17 cellular contexts compared by ENCODE assay signal in genomic region chr1:6584126-6585080, GRCh38. TPM values are rescaled to one million over a fixed set of nuclear protein-coding genes. Genes with fewer than 3 reads are reported as not detected.
DNase-seq lines count a peak whose midpoint lies in the region; ATAC-seq, FAIRE-seq and TF ChIP-seq lines count a peak whose summit lies in the region.
"Had no signal": no experiment of that assay in that cellular context is flagged by ENCODE, and none has a peak within 500 bp of the region (broad histone marks: within the 10 kb centered on the region; RNA-seq: fewer than 3 reads in every experiment).

No MANE protein-coding gene starts in this region.

- FAIRE-seq in D721Med (lab: Jason Lieb, UNC): no peak
- FAIRE-seq: endometrium had no signal

- TF ChIP-seq POLR2A in testis (IDR thresholded peaks at IDR 0.05): no peak

- peaks cover 44% of the 10 kb centered on the region for H3K4me1 Mint-ChIP-seq in activated T-cell treated with anti-CD3 and anti-CD28 coated beads, Interleukin-2, amount 50 U/mL, for 24 hours (ENCODE audit: low read depth)

- H3K27ac Mint-ChIP-seq in activated T-cell treated with anti-CD3 and anti-CD28 coated beads, Interleukin-2, amount 50 U/mL, for 24 hours: peak overlapping the region; percentile 53

- peaks cover 57% of the 10 kb centered on the region for H3K36me3 ChIP-seq in WERI-Rb-1
- H3K36me3 ChIP-seq in testis (ENCODE audit: low read depth, missing control alignments): no peaks in the 10 kb centered on the region

- H3K9me3 ChIP-seq in WERI-Rb-1 (ENCODE audit: severe bottlenecking) (no peaks in the 10 kb centered on the region), testis (no peaks in the 10 kb centered on the region)
- H3K9me3 ChIP-seq: transverse colon had no signal

- no peak overlapping the region for H3K4me3 Mint-ChIP-seq in activated T-cell treated with anti-CD3 and anti-CD28 coated beads, Interleukin-2, amount 50 U/mL, for 24 hours

- H3K27ac ChIP-seq in WERI-Rb-1 (peak overlapping the region; percentile 81), testis (no peak overlapping the region)

- TF ChIP-seq CTCF in WERI-Rb-1 (IDR thresholded peaks at IDR 0.05; ENCODE audit: low read depth, low read length) (peak; percentile 12; the same call in 1 of the 2 replicates), fibroblast of the aortic adventitia (IDR thresholded peaks at IDR 0.05; ENCODE audit: insufficient read depth, low read length) (peak; percentile 36), testis (IDR thresholded peaks at IDR 0.05) (peak; percentile 12 to 28 (median 23)), D721Med (IDR thresholded peaks at IDR 0.05; ENCODE audit: insufficient read depth, missing control alignments) (no peak)

- H3K4me1 ChIP-seq in testis: peaks cover 24% of the 10 kb centered on the region

- WGBS in testis, 2 donors: 77 to 79% methylated on average over 20 to 21 of the region's 21 CpGs

- no peaks in the 10 kb centered on the region for H3K27me3 ChIP-seq in WERI-Rb-1 (ENCODE audit: insufficient read depth, low read depth, severe bottlenecking)
- H3K27me3 ChIP-seq in testis: no peaks in the 10 kb centered on the region
- H3K27me3 ChIP-seq: transverse colon had no signal

- no peak for ATAC-seq in GM18870 (IDR thresholded peaks at IDR 0.05; ENCODE audit: unreplicated experiment)
- ATAC-seq: right cardiac atrium had no signal

- no peak overlapping the region for H3K4me3 ChIP-seq in WERI-Rb-1 (ENCODE audit: low read depth, low read length)
- H3K4me3 ChIP-seq in fibroblast of the aortic adventitia (ENCODE audit: low read depth, low read length): no peak overlapping the region
- H3K4me3 ChIP-seq in testis: no peak overlapping the region
- H3K4me3 ChIP-seq: transverse colon had no signal

- no peak for DNase-seq in activated T-cell treated with anti-CD3 and anti-CD28 coated beads, Interleukin-2, amount 50 U/mL, for 24 hours
- DNase-seq in activated T-cell treated with anti-CD3 and anti-CD28 coated beads, Interleukin-2, amount 50 U/mL, for 48 hours: no peak
- DNase-seq in WERI-Rb-1 (no peak), fibroblast of the aortic adventitia (ENCODE audit: low read depth) (no peak), testis (no peak), D721Med (ENCODE audit: insufficient read length, low spot score) (no peak), ecto neural progenitor cell (ENCODE audit: low spot score) (no peak)
- DNase-seq: KG1, midbrain, NCI-H2081, T-helper 2 cell, transverse colon had no signal

- H3K27me3 Mint-ChIP-seq in activated T-cell treated with anti-CD3 and anti-CD28 coated beads, Interleukin-2, amount 50 U/mL, for 24 hours: no peaks in the 10 kb centered on the region

- H3K36me3 Mint-ChIP-seq in activated T-cell treated with anti-CD3 and anti-CD28 coated beads, Interleukin-2, amount 50 U/mL, for 24 hours (ENCODE audit: low read depth): peaks cover 59% of the 10 kb centered on the region

- H3K9me3 Mint-ChIP-seq in activated T-cell treated with anti-CD3 and anti-CD28 coated beads, Interleukin-2, amount 50 U/mL, for 24 hours: no peaks in the 10 kb centered on the region

- intact Hi-C loops in testis (cut with DNase I; ENCODE audit: low total_unique reads): loop anchor here (5.0 kb wide), 1 partner anchor 48 kb away; no protein-coding TSS in a partner anchor

RNA-seq across cellular contexts. Expression of gene ZBTB48, which starts 4.6 kb away (rescaled TPM):
- total RNA-seq in fibroblast of the aortic adventitia (ENCODE audit: low replicate concordance) (7.7 and 26.4 TPM in 2 replicates), testis (10 to 100 TPM; 58.9 to 70.7 TPM)
- 80.7 TPM for polyA plus RNA-seq in testis (ENCODE audit: insufficient read depth, low read depth, low replicate concordance)

RNA-seq across cellular contexts. Expression of gene KLHL21, which starts 18.3 kb away (rescaled TPM):
- total RNA-seq in fibroblast of the aortic adventitia (ENCODE audit: low replicate concordance) (40.8 and 78.4 TPM in 2 replicates), testis (10 to 100 TPM; 71.7 to 84.6 TPM)
- 31.1 TPM for polyA plus RNA-seq in testis (ENCODE audit: insufficient read depth, low read depth, low replicate concordance)

RNA-seq across cellular contexts. Expression of gene PHF13, which starts 29.1 kb away (rescaled TPM):
- 14.7 and 24.3 TPM in 2 replicates for total RNA-seq in fibroblast of the aortic adventitia (ENCODE audit: low replicate concordance)
- total RNA-seq in testis: 10 to 100 TPM; 88.1 to 94.3 TPM
- 70.8 TPM for polyA plus RNA-seq in testis (ENCODE audit: insufficient read depth, low read depth, low replicate concordance)

RNA-seq across cellular contexts. Expression of gene TAS1R1, which starts 29.3 kb away (rescaled TPM):
- total RNA-seq in fibroblast of the aortic adventitia (ENCODE audit: low replicate concordance) (not detected in 2 replicates), testis (1 to 10 TPM; 5.3 to 5.6 TPM)
- 5.1 TPM for polyA plus RNA-seq in testis (ENCODE audit: insufficient read depth, low read depth, low replicate concordance)
- total RNA-seq: A172, Daoy, right cardiac atrium had no signal
- polyA plus RNA-seq: right cardiac atrium had no signal

RNA-seq across cellular contexts. Expression of gene NOL9, which starts 30.1 kb away (rescaled TPM):
- 32.0 and 44.9 TPM in 2 replicates for total RNA-seq in fibroblast of the aortic adventitia (ENCODE audit: low replicate concordance)
- total RNA-seq in testis: 10 to 100 TPM; 29.0 to 34.6 TPM
- polyA plus RNA-seq in testis (ENCODE audit: insufficient read depth, low read depth, low replicate concordance): 11.4 TPM
